In the genomic region with DNA sequence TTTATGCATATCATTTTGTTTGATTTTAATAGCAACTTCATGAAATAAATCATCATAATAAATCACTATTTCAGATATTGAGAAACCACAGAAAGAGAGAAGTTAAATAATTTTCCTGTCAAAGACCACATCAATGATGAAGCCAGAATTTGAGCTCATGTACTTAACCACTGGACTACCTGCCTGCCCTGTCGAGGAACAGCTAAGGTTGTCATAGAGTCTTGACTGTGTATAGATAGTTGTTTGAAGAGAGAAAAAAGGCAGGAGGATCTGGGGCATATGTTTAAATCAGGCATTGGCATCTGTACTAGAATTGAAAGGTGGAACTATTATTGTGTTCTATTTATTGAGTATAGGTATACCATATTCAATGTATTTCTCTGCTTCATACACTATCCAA, we compare ENCODE assay signal across 12 cellular contexts. TPM values are rescaled to one million over a fixed set of nuclear protein-coding genes. Genes with fewer than 3 reads are reported as not detected.
"Had no signal": no experiment of that assay in that cellular context is flagged by ENCODE, and none has a peak within 500 bp of the region (broad histone marks: within the 10 kb centered on the region; RNA-seq: fewer than 3 reads in every experiment).

No MANE protein-coding gene starts in this region.

- H3K27me3 Mint-ChIP-seq: IgD-negative memory B cell had no signal

- H3K27ac ChIP-seq: GM23248, HL-60 had no signal

- H3K27ac Mint-ChIP-seq: HFFc6, IgD-negative memory B cell had no signal

- DNase-seq: GM23248, GOT3, H7, HFFc6, KBM-7 had no signal

- H3K4me3 Mint-ChIP-seq: HFFc6, IgD-negative memory B cell had no signal

- H3K36me3 ChIP-seq: HAP-1 had no signal

- H3K4me3 ChIP-seq: GM23248, HAP-1 had no signal

- H3K4me1 ChIP-seq: HAP-1 had no signal

- H3K9me3 ChIP-seq: HAP-1 had no signal

- ATAC-seq: HCT116, HepG2 had no signal

- H3K9ac ChIP-seq: GM23248 had no signal

- H3K9me3 Mint-ChIP-seq: HFFc6, IgD-negative memory B cell had no signal

RNA-seq across cellular contexts. Expression of a gene that starts 37.1 kb away (rescaled TPM):
- total RNA-seq: H4, HT1080 had no signal

RNA-seq across cellular contexts. Expression of a gene that starts 51.7 kb away (rescaled TPM):
- total RNA-seq: H4, H7 had no signal

RNA-seq across cellular contexts. Expression of a gene that starts 52.1 kb away (rescaled TPM):
- total RNA-seq: H7, HT1080 had no signal
